ENCODE assay signal across 22 cellular contexts in genomic region chr7:71271203-71271602, GRCh38.
DNase-seq lines count a peak whose midpoint lies in the region; ATAC-seq, FAIRE-seq and TF ChIP-seq lines count a peak whose summit lies in the region.
"Had no signal": no experiment of that assay in that cellular context is flagged by ENCODE, and none has a peak within 500 bp of the region (broad histone marks: within the 10 kb centered on the region; RNA-seq: fewer than 3 reads in every experiment).

No MANE protein-coding gene starts in this region.

- H3K4me1 Mint-ChIP-seq in chondrocyte (ENCODE audit: low read depth) (peaks cover 74% of the 10 kb centered on the region), nephron (peaks cover 49% of the 10 kb centered on the region)

- H3K36me3 ChIP-seq in sigmoid colon = no peaks in the 10 kb centered on the region
- H3K36me3 ChIP-seq: BLaER1 treated with 17β-estradiol and CSF1 and Interleukin-3, amounts not matched to agents 10 nM and 100 nM; SJCRH30 had no signal

- no peak for TF ChIP-seq CTCF in chondrocyte (IDR thresholded peaks at IDR 0.05)
- TF ChIP-seq CTCF in nephron (IDR thresholded peaks at IDR 0.05; ENCODE audit: unreplicated experiment in 3 of 3) = no peak
- TF ChIP-seq CTCF in sigmoid colon (IDR thresholded peaks at IDR 0.05) = no peak

- H3K27me3 ChIP-seq in sigmoid colon = no peaks in the 10 kb centered on the region
- H3K27me3 ChIP-seq: BLaER1 treated with 17β-estradiol and CSF1 and Interleukin-3, amounts not matched to agents 10 nM and 100 nM; SJCRH30 had no signal

- H3K27me3 Mint-ChIP-seq in chondrocyte (ENCODE audit: low read depth) (no peaks in the 10 kb centered on the region), nephron (ENCODE audit: low read depth) (peaks cover 6% of the 10 kb centered on the region)

- no peak for TF ChIP-seq EP300 in sigmoid colon (IDR thresholded peaks at IDR 0.05)

- H3K9me3 Mint-ChIP-seq in chondrocyte (ENCODE audit: low read depth) (peaks cover 5% of the 10 kb centered on the region), nephron (peaks cover 3% of the 10 kb centered on the region)

- H3K27ac Mint-ChIP-seq in chondrocyte (ENCODE audit: unreplicated experiment) = peak overlapping the region; percentile 78
- H3K27ac Mint-ChIP-seq in nephron = peak overlapping the region; percentile 56 to 91 (median 76)
- H3K27ac Mint-ChIP-seq: CD8-positive, alpha-beta T cell; HFFc6 had no signal

- DNase-seq in chondrocyte (ENCODE audit: low spot score) (no peak), sigmoid colon (no peak), NCI-H226 (no peak), NCI-H510A (lab: John Stamatoyannopoulos, UW) (no peak), urothelium cell line (ENCODE audit: low spot score) (no peak)
- DNase-seq: CD8-positive, alpha-beta T cell; DMS53; HFFc6; KBM-7; NCI-H1105 treated with DMSO at 0.1 percent for 48 hours; NCI-H1694; NCI-H2081 treated with DMSO at 0.1 percent for 48 hours; NCI-H524; NCI-H82; PC-3; SJCRH30 had no signal

- intact Hi-C loops in sigmoid colon (cut with DNase I) = loop anchor here (5.0 kb wide), 1 partner anchor 76 kb away; no protein-coding TSS in a partner anchor

- no peaks in the 10 kb centered on the region for H3K36me3 Mint-ChIP-seq in chondrocyte (ENCODE audit: low read depth)
- no peaks in the 10 kb centered on the region for H3K36me3 Mint-ChIP-seq in nephron (ENCODE audit: low read depth)
- H3K36me3 Mint-ChIP-seq: CD8-positive, alpha-beta T cell had no signal

- no peak for ATAC-seq in HG02588 (IDR thresholded peaks at IDR 0.05; ENCODE audit: unreplicated experiment)
- ATAC-seq: CD8-positive, alpha-beta T cell; HepG2; PC-3 had no signal

- FAIRE-seq in urothelium cell line (lab: Jason Lieb, UNC) = no peak
- FAIRE-seq: GM12891, H54, HepG2 had no signal

- H3K4me3 ChIP-seq in sigmoid colon = no peak overlapping the region
- H3K4me3 ChIP-seq: BLaER1 treated with 17β-estradiol and CSF1 and Interleukin-3, amounts not matched to agents 10 nM and 100 nM; SJCRH30 had no signal

- 73 to 75% methylated on average over 8 of the region's 8 CpGs for WGBS in sigmoid colon, 2 donors

- H3K27ac ChIP-seq in sigmoid colon = peak overlapping the region; percentile 66 to 83 (median 79)
- H3K27ac ChIP-seq: BLaER1 treated with 17β-estradiol and CSF1 and Interleukin-3, amounts not matched to agents 10 nM and 100 nM; SJCRH30 had no signal

- TF ChIP-seq POLR2A in sigmoid colon (IDR thresholded peaks at IDR 0.05) = no peak

- no peak overlapping the region for H3K4me3 Mint-ChIP-seq in chondrocyte (ENCODE audit: unreplicated experiment)
- no peak overlapping the region for H3K4me3 Mint-ChIP-seq in nephron
- H3K4me3 Mint-ChIP-seq: CD8-positive, alpha-beta T cell; HFFc6 had no signal

- H3K9me3 ChIP-seq in sigmoid colon = peaks cover 0 to 8% (median 0%) of the 10 kb centered on the region in 4 donors
- H3K9me3 ChIP-seq: SJCRH30 had no signal

- peaks cover 0 to 90% (median 74%) of the 10 kb centered on the region in 4 donors for H3K4me1 ChIP-seq in sigmoid colon
- H3K4me1 ChIP-seq: SJCRH30 had no signal
